Comparison of ENCODE assay signal across 20 cellular contexts in the genomic region with DNA sequence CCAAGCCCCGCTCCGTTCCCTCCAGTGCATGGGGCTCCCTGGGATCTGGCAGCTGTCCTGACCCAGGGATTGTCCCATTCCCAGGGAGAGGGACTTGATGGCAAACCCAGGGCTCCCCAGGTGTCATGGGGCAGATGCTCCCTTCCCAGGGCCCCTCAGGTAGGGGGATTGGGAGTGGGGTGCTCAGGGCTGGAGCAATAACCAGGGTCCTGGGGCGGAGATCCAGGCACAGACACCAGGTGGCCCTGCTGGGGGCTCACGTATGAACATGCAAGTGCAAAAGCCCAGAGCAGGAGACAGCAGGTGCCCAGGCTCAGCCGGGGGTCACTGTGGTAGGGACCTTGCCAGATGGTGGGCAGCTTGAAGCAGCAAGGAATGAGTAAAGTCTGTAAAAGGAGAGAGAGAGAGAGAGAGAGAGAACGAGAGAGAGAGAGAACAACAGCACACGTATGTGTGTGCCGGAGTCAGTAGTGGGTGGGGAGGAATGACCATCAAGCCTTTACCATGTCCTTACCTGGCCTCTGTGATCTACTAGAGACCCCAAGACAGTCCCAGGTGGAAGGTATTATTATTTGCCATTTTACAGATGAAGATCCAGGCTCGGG. TPM values are rescaled to one million over a fixed set of nuclear protein-coding genes. Genes with fewer than 3 reads are reported as not detected.
DNase-seq lines count a peak whose midpoint lies in the region; TF ChIP-seq lines count a peak whose summit lies in the region.
"Had no signal": no experiment of that assay in that cellular context is flagged by ENCODE, and none has a peak within 500 bp of the region (broad histone marks: within the 10 kb centered on the region; RNA-seq: fewer than 3 reads in every experiment).

No MANE protein-coding gene starts in this region.

- CTCF ChIA-PET in OCI-LY7 (lab: Charles Lee; ENCODE audit: unreplicated experiment): no interaction called here

- peak; percentile 34 for DNase-seq in NCI-H2171 treated with DMSO at 0.1 percent for 48 hours (lab: John Stamatoyannopoulos, UW)
- DNase-seq in NCI-H2171 (lab: John Stamatoyannopoulos, UW): no peak
- DNase-seq in NCI-H524 (lab: John Stamatoyannopoulos, UW): peak; percentile 71 to 91
- peak; percentile 36 for DNase-seq in islet precursor cell
- peak; percentile 68 for DNase-seq in posterior vena cava (ENCODE audit: low spot score)
- no peak for DNase-seq in COLO829 (ENCODE audit: low spot score)
- DNase-seq in DMS53 (lab: John Stamatoyannopoulos, UW): no peak
- DNase-seq in OCI-LY7 (ENCODE audit: low spot score): no peak
- DNase-seq: 8988T, COR-L47, EL, GM23248, HCEC 1CT, KBM-7, NCI-H187 treated with DMSO at 0.1 percent for 48 hours, NCI-H446, NCI-H748 treated with DMSO at 0.1 percent for 48 hours, RPMI8226, SIG-M5 had no signal

- no peak overlapping the region for H3K4me3 ChIP-seq in OCI-LY7 (ENCODE audit: low read depth, low read length, poor library complexity, severe bottlenecking)
- H3K4me3 ChIP-seq: GM12878, GM23248 had no signal

- no peak for TF ChIP-seq CTCF in OCI-LY7 (conservative IDR thresholded peaks at IDR 0.05; ENCODE audit: low read length)

- intact Hi-C loops in posterior vena cava (cut with DNase I): no loop called here
- intact Hi-C loops in OCI-LY7 (cut with micrococcal nuclease; ENCODE audit: unreplicated experiment): no loop called here

- BruUV-seq in OCI-LY7 (replicated peaks; lab: Mats Ljungman, UMichigan): no TSS peak

- POLR2A ChIA-PET in OCI-LY7 (lab: Charles Lee): no interaction called here

- no peaks in the 10 kb centered on the region for H3K4me1 ChIP-seq in OCI-LY7 (ENCODE audit: insufficient read depth, low read length, poor library complexity, severe bottlenecking)

- H3K9me2 ChIP-seq in OCI-LY7 (ENCODE audit: insufficient read depth, low read length): no peaks in the 10 kb centered on the region

- H4K20me1 ChIP-seq in OCI-LY7 (ENCODE audit: insufficient read depth, low read length): no peaks in the 10 kb centered on the region

- no peak overlapping the region for H2AFZ ChIP-seq in OCI-LY7 (ENCODE audit: low read length)
- H2AFZ ChIP-seq: GM23248 had no signal

- H3K4me2 ChIP-seq in OCI-LY7 (ENCODE audit: low read length): no peak overlapping the region

- H3K9me3 ChIP-seq in OCI-LY7 (ENCODE audit: low read length): no peaks in the 10 kb centered on the region

- no peaks in the 10 kb centered on the region for H3K79me2 ChIP-seq in OCI-LY7 (ENCODE audit: insufficient read depth, low read depth, low read length)

- H3K36me3 ChIP-seq in OCI-LY7 (ENCODE audit: insufficient read depth, low read length): no peaks in the 10 kb centered on the region

- no peak overlapping the region for H3K27ac ChIP-seq in OCI-LY7 (ENCODE audit: low read depth, low read length, poor library complexity, severe bottlenecking)
- H3K27ac ChIP-seq: GM23248 had no signal

RNA-seq across cellular contexts. Expression of gene MPPED1, which starts 19.3 kb away (rescaled TPM):
- not detected for total RNA-seq in posterior vena cava
- not detected in 2 replicates for total RNA-seq in OCI-LY7 (2014; rRNA removed; shearing (Covaris generic))
- total RNA-seq in OCI-LY7 (2022): not detected in 2 replicates
- total RNA-seq: GM23248 had no signal

RNA-seq across cellular contexts. Expression of gene SCUBE1, which starts 49.3 kb away (rescaled TPM):
- total RNA-seq in posterior vena cava (1 to 10 TPM in 1 of 2 donors, under 1 TPM in 1; 0.79 to 1.1 TPM), OCI-LY7 (2022) (not detected in 2 replicates)
- total RNA-seq in OCI-LY7 (2014; rRNA removed; shearing (Covaris generic)): not detected in 2 replicates
- total RNA-seq: GM12878, GM23248 had no signal

Comparison
In these comparisons a context has a peak if more than half of its experiments do, and no peak if none do; other contexts are left out.
1. DNase-seq: peak in NCI-H2171 treated with DMSO at 0.1 percent for 48 hours (single experiment), NCI-H524 (2 of 2), islet precursor cell (single experiment) and posterior vena cava (single experiment); none in NCI-H2171 (single experiment), COLO829 (single experiment), DMS53 (single experiment) and OCI-LY7 (single experiment).